ENCODE assay signal across 18 cellular contexts in genomic region chr1:241844593-241844992, GRCh38.
"Had no signal": no experiment of that assay in that cellular context is flagged by ENCODE, and none has a peak within 500 bp of the region (broad histone marks: within the 10 kb centered on the region; RNA-seq: fewer than 3 reads in every experiment).

No MANE protein-coding gene starts in this region.

- DNase-seq: activated CD4-positive, alpha-beta memory T cell treated with anti-CD3 and anti-CD28 coated beads for 36 hours; activated CD4-positive, alpha-beta T cell treated with anti-CD3 and anti-CD28 coated beads for 48 hours; activated naive CD4-positive, alpha-beta T cell treated with Interleukin-2 at 50 U/mL for 16 hours; activated T-cell treated with anti-CD3 and anti-CD28 coated beads, Interleukin-2, amount 50 U/mL, for 48 hours; colonic mucosa; dorsolateral prefrontal cortex; hippocampal formation; kidney glomerular epithelial cell; midbrain; natural killer cell; stimulated activated CD4-positive, alpha-beta T cell treated with anti-CD3 and anti-CD28 coated beads, Interleukin-2, amount 100 ng/mL, for 48 hours; stimulated activated CD8-positive, alpha-beta memory T cell treated with anti-CD3 and anti-CD28 coated beads, Interleukin-4, amount 100 ng/mL, for 48 hours; stimulated activated naive B cell treated with anti-CD40 and anti-IgM and Interleukin-4, amounts not matched to agents 10 μg/mL and 1 μg/mL and 100 μg/mL, for 72 hours had no signal

- H3K36me3 ChIP-seq: breast epithelium, colonic mucosa, esophagus muscularis mucosa, thoracic aorta had no signal

- H3K36me3 Mint-ChIP-seq: natural killer cell had no signal

- H3K27ac ChIP-seq: breast epithelium, colonic mucosa, dorsolateral prefrontal cortex, esophagus muscularis mucosa, thoracic aorta had no signal

- H3K4me3 ChIP-seq: breast epithelium, colonic mucosa, dorsolateral prefrontal cortex, esophagus muscularis mucosa, thoracic aorta had no signal

- H3K9me3 Mint-ChIP-seq: activated CD4-positive, alpha-beta memory T cell treated with anti-CD3 and anti-CD28 coated beads for 36 hours; activated naive CD8-positive, alpha-beta T cell treated with anti-CD3 and anti-CD28 coated beads for 36 hours; central memory CD8-positive, alpha-beta T cell; natural killer cell; stimulated activated naive B cell treated with anti-CD40 and anti-IgM and Interleukin-4, amounts not matched to agents 10 μg/mL and 1 μg/mL and 100 μg/mL, for 72 hours had no signal

- H3K27ac Mint-ChIP-seq: activated CD4-positive, alpha-beta memory T cell treated with anti-CD3 and anti-CD28 coated beads for 36 hours; activated naive CD8-positive, alpha-beta T cell treated with anti-CD3 and anti-CD28 coated beads for 36 hours; natural killer cell; stimulated activated naive B cell treated with anti-CD40 and anti-IgM and Interleukin-4, amounts not matched to agents 10 μg/mL and 1 μg/mL and 100 μg/mL, for 72 hours had no signal

- H3K27me3 Mint-ChIP-seq: activated CD4-positive, alpha-beta memory T cell treated with anti-CD3 and anti-CD28 coated beads for 36 hours; activated naive CD8-positive, alpha-beta T cell treated with anti-CD3 and anti-CD28 coated beads for 36 hours; stimulated activated naive B cell treated with anti-CD40 and anti-IgM and Interleukin-4, amounts not matched to agents 10 μg/mL and 1 μg/mL and 100 μg/mL, for 72 hours had no signal

- H3K27me3 ChIP-seq: breast epithelium, colonic mucosa, dorsolateral prefrontal cortex, esophagus muscularis mucosa had no signal

- ATAC-seq: natural killer cell; stimulated activated naive B cell treated with anti-CD40 and anti-IgM and Interleukin-4, amounts not matched to agents 10 μg/mL and 1 μg/mL and 100 μg/mL, for 72 hours had no signal

- H3K4me3 Mint-ChIP-seq: activated CD4-positive, alpha-beta memory T cell treated with anti-CD3 and anti-CD28 coated beads for 36 hours; activated naive CD8-positive, alpha-beta T cell treated with anti-CD3 and anti-CD28 coated beads for 36 hours; central memory CD8-positive, alpha-beta T cell; natural killer cell; stimulated activated naive B cell treated with anti-CD40 and anti-IgM and Interleukin-4, amounts not matched to agents 10 μg/mL and 1 μg/mL and 100 μg/mL, for 72 hours had no signal

- H3K9me3 ChIP-seq: breast epithelium, colonic mucosa, esophagus muscularis mucosa, thoracic aorta had no signal
